1 cellular context compared by ENCODE assay signal in the genomic region with DNA sequence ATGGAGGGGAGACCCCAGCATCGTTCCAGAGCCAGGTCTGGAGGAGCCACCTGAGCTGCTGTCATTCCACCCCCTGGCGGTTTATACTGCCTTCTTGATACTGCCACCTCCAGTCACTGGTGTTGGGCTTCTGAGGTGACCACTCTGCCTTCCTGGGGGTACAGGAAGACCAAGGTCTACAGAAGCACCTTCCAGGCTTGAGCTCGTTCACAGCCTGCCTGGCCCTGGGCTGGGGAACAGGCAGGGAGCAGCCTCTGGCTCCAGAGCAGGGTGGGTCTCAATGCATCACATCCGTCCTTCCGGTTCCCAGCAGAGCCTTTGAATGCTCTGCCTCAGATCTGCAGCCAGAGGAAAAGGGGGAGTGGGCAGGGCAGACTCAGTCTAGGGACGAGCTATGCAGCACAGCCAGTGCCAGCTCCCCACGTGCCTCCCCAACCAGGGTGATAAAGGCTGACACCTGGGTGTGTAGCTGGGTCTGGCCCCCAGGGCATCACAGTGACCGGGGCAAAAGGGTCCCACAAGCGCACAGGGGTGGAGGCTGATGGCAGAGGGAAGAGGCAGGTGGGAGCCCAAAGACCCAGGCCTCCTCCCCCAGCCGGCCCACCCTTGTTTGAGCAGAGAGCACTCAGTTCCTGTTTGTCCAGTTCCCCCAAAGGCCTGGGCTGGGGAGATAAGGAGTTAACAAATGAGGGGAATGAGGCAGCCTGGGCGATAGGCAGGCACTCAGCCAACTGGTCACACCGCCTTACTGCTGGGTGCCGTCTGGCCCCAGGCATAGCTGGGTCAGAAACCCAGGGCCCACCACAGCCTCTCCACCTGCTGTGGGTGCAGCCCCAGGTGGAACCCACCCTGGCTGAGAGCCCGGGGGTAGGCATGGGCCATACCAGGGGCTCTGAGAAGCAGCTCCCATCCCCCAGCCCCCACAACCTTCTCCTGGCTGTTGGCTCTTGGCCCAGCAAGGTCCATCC.
TF ChIP-seq lines count a peak whose summit lies in the region.

No MANE protein-coding gene starts in this region.

TF ChIP-seq in K562, 482 proteins besides CTCF, POLR2A, EP300 and RAD21 (continued from another document and continues in another):
- TF ChIP-seq ZBTB7A (IDR thresholded peaks at IDR 0.05; ENCODE audit: borderline replicate concordance, control insufficient read depth, low read depth, low read length) (peak; percentile 69; the same call in 1 of the 2 replicates), ZNF707 (CRISPR knock-in tag; conservative IDR thresholded peaks at IDR 0.05) (no peak), EGR1 (conservative IDR thresholded peaks at IDR 0.05) (no peak; the same call in 1 of the 2 replicates), NFYB (IDR thresholded peaks at IDR 0.05; ENCODE audit: extremely low read depth, insufficient read length) (no peak), CREBBP (IDR thresholded peaks at IDR 0.05; ENCODE audit: low read depth, low read length) (no peak), XRCC4 (IDR thresholded peaks at IDR 0.05; ENCODE audit: extremely low read depth, insufficient read depth, insufficient read length) (no peak), EWSR1 (IDR thresholded peaks at IDR 0.05; ENCODE audit: borderline replicate concordance, low read depth, partially characterized antibody) (no peak), PML (IDR thresholded peaks at IDR 0.05; ENCODE audit: low read length) (peak; percentile 76), POLR2AphosphoS2 (IDR thresholded peaks at IDR 0.05; ENCODE audit: low read length) (no peak), ZNF584 (CRISPR knock-in tag; IDR thresholded peaks at IDR 0.05; ENCODE audit: low read depth) (no peak; the same call in 1 of the 2 replicates), MXI1 (IDR thresholded peaks at IDR 0.05; ENCODE audit: low read depth, low read length) (peak; percentile 53), ZNF445 (CRISPR knock-in tag; IDR thresholded peaks at IDR 0.05; ENCODE audit: low read depth) (no peak), ATF1 (CRISPR knock-in tag; IDR thresholded peaks at IDR 0.05) (no peak), ATF1 (tag; IDR thresholded peaks at IDR 0.05) (no peak; the same call in 1 of the 2 replicates), ZNF75A (CRISPR knock-in tag; IDR thresholded peaks at IDR 0.05) (no peak), CBX2 (IDR thresholded peaks at IDR 0.05; ENCODE audit: insufficient read depth, low read length, poor library complexity, severe bottlenecking) (no peak), ZNF589 (CRISPR knock-in tag; IDR thresholded peaks at IDR 0.05; ENCODE audit: low read depth) (no peak), DMBX1 (CRISPR knock-in tag; IDR thresholded peaks at IDR 0.05; ENCODE audit: borderline replicate concordance) (peak; percentile 26)
- TF ChIP-seq, protein P1, sequence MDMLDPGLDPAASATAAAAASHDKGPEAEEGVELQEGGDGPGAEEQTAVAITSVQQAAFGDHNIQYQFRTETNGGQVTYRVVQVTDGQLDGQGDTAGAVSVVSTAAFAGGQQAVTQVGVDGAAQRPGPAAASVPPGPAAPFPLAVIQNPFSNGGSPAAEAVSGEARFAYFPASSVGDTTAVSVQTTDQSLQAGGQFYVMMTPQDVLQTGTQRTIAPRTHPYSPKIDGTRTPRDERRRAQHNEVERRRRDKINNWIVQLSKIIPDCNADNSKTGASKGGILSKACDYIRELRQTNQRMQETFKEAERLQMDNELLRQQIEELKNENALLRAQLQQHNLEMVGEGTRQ (CRISPR knock-in tag; IDR thresholded peaks at IDR 0.05), result no peak
- TF ChIP-seq, protein P2, sequence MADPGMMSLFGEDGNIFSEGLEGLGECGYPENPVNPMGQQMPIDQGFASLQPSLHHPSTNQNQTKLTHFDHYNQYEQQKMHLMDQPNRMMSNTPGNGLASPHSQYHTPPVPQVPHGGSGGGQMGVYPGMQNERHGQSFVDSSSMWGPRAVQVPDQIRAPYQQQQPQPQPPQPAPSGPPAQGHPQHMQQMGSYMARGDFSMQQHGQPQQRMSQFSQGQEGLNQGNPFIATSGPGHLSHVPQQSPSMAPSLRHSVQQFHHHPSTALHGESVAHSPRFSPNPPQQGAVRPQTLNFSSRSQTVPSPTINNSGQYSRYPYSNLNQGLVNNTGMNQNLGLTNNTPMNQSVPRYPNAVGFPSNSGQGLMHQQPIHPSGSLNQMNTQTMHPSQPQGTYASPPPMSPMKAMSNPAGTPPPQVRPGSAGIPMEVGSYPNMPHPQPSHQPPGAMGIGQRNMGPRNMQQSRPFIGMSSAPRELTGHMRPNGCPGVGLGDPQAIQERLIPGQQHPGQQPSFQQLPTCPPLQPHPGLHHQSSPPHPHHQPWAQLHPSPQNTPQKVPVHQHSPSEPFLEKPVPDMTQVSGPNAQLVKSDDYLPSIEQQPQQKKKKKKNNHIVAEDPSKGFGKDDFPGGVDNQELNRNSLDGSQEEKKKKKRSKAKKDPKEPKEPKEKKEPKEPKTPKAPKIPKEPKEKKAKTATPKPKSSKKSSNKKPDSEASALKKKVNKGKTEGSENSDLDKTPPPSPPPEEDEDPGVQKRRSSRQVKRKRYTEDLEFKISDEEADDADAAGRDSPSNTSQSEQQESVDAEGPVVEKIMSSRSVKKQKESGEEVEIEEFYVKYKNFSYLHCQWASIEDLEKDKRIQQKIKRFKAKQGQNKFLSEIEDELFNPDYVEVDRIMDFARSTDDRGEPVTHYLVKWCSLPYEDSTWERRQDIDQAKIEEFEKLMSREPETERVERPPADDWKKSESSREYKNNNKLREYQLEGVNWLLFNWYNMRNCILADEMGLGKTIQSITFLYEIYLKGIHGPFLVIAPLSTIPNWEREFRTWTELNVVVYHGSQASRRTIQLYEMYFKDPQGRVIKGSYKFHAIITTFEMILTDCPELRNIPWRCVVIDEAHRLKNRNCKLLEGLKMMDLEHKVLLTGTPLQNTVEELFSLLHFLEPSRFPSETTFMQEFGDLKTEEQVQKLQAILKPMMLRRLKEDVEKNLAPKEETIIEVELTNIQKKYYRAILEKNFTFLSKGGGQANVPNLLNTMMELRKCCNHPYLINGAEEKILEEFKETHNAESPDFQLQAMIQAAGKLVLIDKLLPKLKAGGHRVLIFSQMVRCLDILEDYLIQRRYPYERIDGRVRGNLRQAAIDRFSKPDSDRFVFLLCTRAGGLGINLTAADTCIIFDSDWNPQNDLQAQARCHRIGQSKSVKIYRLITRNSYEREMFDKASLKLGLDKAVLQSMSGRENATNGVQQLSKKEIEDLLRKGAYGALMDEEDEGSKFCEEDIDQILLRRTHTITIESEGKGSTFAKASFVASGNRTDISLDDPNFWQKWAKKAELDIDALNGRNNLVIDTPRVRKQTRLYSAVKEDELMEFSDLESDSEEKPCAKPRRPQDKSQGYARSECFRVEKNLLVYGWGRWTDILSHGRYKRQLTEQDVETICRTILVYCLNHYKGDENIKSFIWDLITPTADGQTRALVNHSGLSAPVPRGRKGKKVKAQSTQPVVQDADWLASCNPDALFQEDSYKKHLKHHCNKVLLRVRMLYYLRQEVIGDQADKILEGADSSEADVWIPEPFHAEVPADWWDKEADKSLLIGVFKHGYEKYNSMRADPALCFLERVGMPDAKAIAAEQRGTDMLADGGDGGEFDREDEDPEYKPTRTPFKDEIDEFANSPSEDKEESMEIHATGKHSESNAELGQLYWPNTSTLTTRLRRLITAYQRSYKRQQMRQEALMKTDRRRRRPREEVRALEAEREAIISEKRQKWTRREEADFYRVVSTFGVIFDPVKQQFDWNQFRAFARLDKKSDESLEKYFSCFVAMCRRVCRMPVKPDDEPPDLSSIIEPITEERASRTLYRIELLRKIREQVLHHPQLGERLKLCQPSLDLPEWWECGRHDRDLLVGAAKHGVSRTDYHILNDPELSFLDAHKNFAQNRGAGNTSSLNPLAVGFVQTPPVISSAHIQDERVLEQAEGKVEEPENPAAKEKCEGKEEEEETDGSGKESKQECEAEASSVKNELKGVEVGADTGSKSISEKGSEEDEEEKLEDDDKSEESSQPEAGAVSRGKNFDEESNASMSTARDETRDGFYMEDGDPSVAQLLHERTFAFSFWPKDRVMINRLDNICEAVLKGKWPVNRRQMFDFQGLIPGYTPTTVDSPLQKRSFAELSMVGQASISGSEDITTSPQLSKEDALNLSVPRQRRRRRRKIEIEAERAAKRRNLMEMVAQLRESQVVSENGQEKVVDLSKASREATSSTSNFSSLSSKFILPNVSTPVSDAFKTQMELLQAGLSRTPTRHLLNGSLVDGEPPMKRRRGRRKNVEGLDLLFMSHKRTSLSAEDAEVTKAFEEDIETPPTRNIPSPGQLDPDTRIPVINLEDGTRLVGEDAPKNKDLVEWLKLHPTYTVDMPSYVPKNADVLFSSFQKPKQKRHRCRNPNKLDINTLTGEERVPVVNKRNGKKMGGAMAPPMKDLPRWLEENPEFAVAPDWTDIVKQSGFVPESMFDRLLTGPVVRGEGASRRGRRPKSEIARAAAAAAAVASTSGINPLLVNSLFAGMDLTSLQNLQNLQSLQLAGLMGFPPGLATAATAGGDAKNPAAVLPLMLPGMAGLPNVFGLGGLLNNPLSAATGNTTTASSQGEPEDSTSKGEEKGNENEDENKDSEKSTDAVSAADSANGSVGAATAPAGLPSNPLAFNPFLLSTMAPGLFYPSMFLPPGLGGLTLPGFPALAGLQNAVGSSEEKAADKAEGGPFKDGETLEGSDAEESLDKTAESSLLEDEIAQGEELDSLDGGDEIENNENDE (IDR thresholded peaks at IDR 0.05; ENCODE audit: low read depth, low read length), result no peak
- TF ChIP-seq, protein P3, sequence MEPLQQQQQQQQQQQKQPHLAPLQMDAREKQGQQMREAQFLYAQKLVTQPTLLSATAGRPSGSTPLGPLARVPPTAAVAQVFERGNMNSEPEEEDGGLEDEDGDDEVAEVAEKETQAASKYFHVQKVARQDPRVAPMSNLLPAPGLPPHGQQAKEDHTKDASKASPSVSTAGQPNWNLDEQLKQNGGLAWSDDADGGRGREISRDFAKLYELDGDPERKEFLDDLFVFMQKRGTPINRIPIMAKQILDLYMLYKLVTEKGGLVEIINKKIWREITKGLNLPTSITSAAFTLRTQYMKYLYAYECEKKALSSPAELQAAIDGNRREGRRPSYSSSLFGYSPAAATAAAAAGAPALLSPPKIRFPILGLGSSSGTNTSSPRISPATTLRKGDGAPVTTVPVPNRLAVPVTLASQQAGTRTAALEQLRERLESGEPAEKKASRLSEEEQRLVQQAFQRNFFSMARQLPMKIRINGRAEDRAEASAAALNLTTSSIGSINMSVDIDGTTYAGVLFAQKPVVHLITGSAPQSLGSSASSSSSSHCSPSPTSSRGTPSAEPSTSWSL (CRISPR knock-in tag; IDR thresholded peaks at IDR 0.05; ENCODE audit: borderline replicate concordance), result no peak
- TF ChIP-seq, protein P4, sequence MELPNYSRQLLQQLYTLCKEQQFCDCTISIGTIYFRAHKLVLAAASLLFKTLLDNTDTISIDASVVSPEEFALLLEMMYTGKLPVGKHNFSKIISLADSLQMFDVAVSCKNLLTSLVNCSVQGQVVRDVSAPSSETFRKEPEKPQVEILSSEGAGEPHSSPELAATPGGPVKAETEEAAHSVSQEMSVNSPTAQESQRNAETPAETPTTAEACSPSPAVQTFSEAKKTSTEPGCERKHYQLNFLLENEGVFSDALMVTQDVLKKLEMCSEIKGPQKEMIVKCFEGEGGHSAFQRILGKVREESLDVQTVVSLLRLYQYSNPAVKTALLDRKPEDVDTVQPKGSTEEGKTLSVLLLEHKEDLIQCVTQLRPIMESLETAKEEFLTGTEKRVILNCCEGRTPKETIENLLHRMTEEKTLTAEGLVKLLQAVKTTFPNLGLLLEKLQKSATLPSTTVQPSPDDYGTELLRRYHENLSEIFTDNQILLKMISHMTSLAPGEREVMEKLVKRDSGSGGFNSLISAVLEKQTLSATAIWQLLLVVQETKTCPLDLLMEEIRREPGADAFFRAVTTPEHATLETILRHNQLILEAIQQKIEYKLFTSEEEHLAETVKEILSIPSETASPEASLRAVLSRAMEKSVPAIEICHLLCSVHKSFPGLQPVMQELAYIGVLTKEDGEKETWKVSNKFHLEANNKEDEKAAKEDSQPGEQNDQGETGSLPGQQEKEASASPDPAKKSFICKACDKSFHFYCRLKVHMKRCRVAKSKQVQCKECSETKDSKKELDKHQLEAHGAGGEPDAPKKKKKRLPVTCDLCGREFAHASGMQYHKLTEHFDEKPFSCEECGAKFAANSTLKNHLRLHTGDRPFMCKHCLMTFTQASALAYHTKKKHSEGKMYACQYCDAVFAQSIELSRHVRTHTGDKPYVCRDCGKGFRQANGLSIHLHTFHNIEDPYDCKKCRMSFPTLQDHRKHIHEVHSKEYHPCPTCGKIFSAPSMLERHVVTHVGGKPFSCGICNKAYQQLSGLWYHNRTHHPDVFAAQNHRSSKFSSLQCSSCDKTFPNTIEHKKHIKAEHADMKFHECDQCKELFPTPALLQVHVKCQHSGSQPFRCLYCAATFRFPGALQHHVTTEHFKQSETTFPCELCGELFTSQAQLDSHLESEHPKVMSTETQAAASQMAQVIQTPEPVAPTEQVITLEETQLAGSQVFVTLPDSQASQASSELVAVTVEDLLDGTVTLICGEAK (IDR thresholded peaks at IDR 0.05), result peak; percentile 56; the same call in 1 of the 2 replicates
- TF ChIP-seq, protein P4 (CRISPR knock-in tag; IDR thresholded peaks at IDR 0.05), result no peak
- TF ChIP-seq, protein P5, sequence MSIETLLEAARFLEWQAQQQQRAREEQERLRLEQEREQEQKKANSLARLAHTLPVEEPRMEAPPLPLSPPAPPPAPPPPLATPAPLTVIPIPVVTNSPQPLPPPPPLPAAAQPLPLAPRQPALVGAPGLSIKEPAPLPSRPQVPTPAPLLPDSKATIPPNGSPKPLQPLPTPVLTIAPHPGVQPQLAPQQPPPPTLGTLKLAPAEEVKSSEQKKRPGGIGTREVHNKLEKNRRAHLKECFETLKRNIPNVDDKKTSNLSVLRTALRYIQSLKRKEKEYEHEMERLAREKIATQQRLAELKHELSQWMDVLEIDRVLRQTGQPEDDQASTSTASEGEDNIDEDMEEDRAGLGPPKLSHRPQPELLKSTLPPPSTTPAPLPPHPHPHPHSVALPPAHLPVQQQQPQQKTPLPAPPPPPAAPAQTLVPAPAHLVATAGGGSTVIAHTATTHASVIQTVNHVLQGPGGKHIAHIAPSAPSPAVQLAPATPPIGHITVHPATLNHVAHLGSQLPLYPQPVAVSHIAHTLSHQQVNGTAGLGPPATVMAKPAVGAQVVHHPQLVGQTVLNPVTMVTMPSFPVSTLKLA (conservative IDR thresholded peaks at IDR 0.05), result peak; percentile 78 to 87
